In genomic region chr16:4679156-4679853, GRCh38 we compare ENCODE assay signal across 10 cellular contexts. TPM values are rescaled to one million over a fixed set of nuclear protein-coding genes. Genes with fewer than 3 reads are reported as not detected.
DNase-seq lines count a peak whose midpoint lies in the region; ATAC-seq, FAIRE-seq and TF ChIP-seq lines count a peak whose summit lies in the region.
"Had no signal": no experiment of that assay in that cellular context is flagged by ENCODE, and none has a peak within 500 bp of the region (broad histone marks: within the 10 kb centered on the region; RNA-seq: fewer than 3 reads in every experiment).

No MANE protein-coding gene starts in this region.

- FAIRE-seq in frontal cortex (lab: Jason Lieb, UNC) = no peak
- FAIRE-seq in D721Med (lab: Jason Lieb, UNC) = no peak
- FAIRE-seq: islet of Langerhans had no signal

- H3K9me3 ChIP-seq in T-helper 17 cell (ENCODE audit: control insufficient read depth, low read length, poor library complexity, severe bottlenecking) = no peaks in the 10 kb centered on the region

- TF ChIP-seq CTCF in HFFc6 (IDR thresholded peaks at IDR 0.05) (no peak), D721Med (IDR thresholded peaks at IDR 0.05; ENCODE audit: insufficient read depth, missing control alignments) (no peak)

- H3K27ac Mint-ChIP-seq in HFFc6 (peak overlapping the region; percentile 31; the same call in 1 of the 2 replicates), T-helper 17 cell (peak overlapping the region; percentile 61)

- H3K27me3 Mint-ChIP-seq in HFFc6 (ENCODE audit: insufficient read depth) = peaks cover 4% of the 10 kb centered on the region
- H3K27me3 Mint-ChIP-seq in T-helper 17 cell = no peaks in the 10 kb centered on the region

- no peak for ATAC-seq in T-helper 17 cell
- ATAC-seq in left ventricle myocardium superior = no peak
- peak; percentile 2 for ATAC-seq in sciatic nerve
- ATAC-seq in HG02623 (IDR thresholded peaks at IDR 0.05; ENCODE audit: unreplicated experiment) = no peak

- no peak for DNase-seq in HFFc6
- no peak for DNase-seq in T-helper 17 cell
- peak; percentile 77 for DNase-seq in left ventricle myocardium superior
- DNase-seq in sciatic nerve (ENCODE audit: low spot score) = no peak
- DNase-seq in NCI-H187 treated with DMSO at 0.1 percent for 48 hours (lab: John Stamatoyannopoulos, UW) = no peak
- DNase-seq in frontal cortex (ENCODE audit: low spot score in 2 of 2) = no peak
- DNase-seq in D721Med (ENCODE audit: insufficient read length, low spot score) = no peak
- DNase-seq: NCI-H1105 treated with DMSO at 0.1 percent for 48 hours had no signal

- H3K36me3 Mint-ChIP-seq in HFFc6 (ENCODE audit: low read depth) (no peaks in the 10 kb centered on the region; the same call in 1 of the 2 replicates), T-helper 17 cell (ENCODE audit: low read depth) (peaks cover 6% of the 10 kb centered on the region)

- H3K4me1 Mint-ChIP-seq in HFFc6 (ENCODE audit: low read depth) = no peaks in the 10 kb centered on the region
- H3K4me1 Mint-ChIP-seq in T-helper 17 cell = peaks cover 25% of the 10 kb centered on the region

- H3K4me3 Mint-ChIP-seq in HFFc6 (no peak overlapping the region), T-helper 17 cell (no peak overlapping the region)

- intact Hi-C loops in left ventricle myocardium superior (cut with micrococcal nuclease) = no loop called here
- intact Hi-C loops in sciatic nerve (cut with DNase I) = no loop called here

- no peaks in the 10 kb centered on the region for H3K9me3 Mint-ChIP-seq in HFFc6

RNA-seq across cellular contexts. Expression of gene NUDT16L1, which starts 14.1 kb away (rescaled TPM):
- 10 to 100 TPM; 33.2 to 41.8 (median 34.3) TPM for total RNA-seq in HFFc6 (2021; fragmentation: NEBNext Ultra II Directional; extraction: Animal tissue kit (Norgen Biotek cat#: 25700))
- total RNA-seq in T-helper 17 cell (10 to 100 TPM; 44.7 to 49.6 TPM), left ventricle myocardium superior (51.7 TPM), sciatic nerve (21.3 TPM), frontal cortex (34.6 TPM)

RNA-seq across cellular contexts. Expression of gene MGRN1, which starts 54.7 kb away (rescaled TPM):
- 10 to 100 TPM; 65.8 to 81.6 (median 69.1) TPM for total RNA-seq in HFFc6 (2021; fragmentation: NEBNext Ultra II Directional; extraction: Animal tissue kit (Norgen Biotek cat#: 25700))
- 10 to 100 TPM; 69.3 to 74.7 TPM for total RNA-seq in T-helper 17 cell
- total RNA-seq in left ventricle myocardium superior = 31.6 TPM
- total RNA-seq in sciatic nerve = 75.3 TPM
- total RNA-seq in frontal cortex = 33.4 TPM

RNA-seq across cellular contexts. Expression of gene ANKS3, which starts 54.8 kb away (rescaled TPM):
- total RNA-seq in HFFc6 (2021; fragmentation: NEBNext Ultra II Directional; extraction: Animal tissue kit (Norgen Biotek cat#: 25700)) = 10 to 100 TPM; 16.7 to 23.1 (median 19.7) TPM
- total RNA-seq in T-helper 17 cell (10 to 100 TPM; 15.6 to 20.0 TPM), left ventricle myocardium superior (7.8 TPM), sciatic nerve (34.4 TPM), frontal cortex (26.1 TPM)

RNA-seq across cellular contexts. Expression of gene DNAAF8, which starts 55.0 kb away (rescaled TPM):
- 1 to 10 TPM; 1.1 to 2.8 (median 1.6) TPM for total RNA-seq in HFFc6 (2021; fragmentation: NEBNext Ultra II Directional; extraction: Animal tissue kit (Norgen Biotek cat#: 25700))
- not detected for total RNA-seq in T-helper 17 cell
- 0.30 TPM for total RNA-seq in left ventricle myocardium superior
- total RNA-seq in sciatic nerve = 0.31 TPM
- 1.2 TPM for total RNA-seq in frontal cortex
